Comparison of ENCODE assay signal across 14 cellular contexts in genomic region chr5:59180515-59180914, GRCh38.
DNase-seq lines count a peak whose midpoint lies in the region; ATAC-seq and TF ChIP-seq lines count a peak whose summit lies in the region.
"Had no signal": no experiment of that assay in that cellular context is flagged by ENCODE, and none has a peak within 500 bp of the region (broad histone marks: within the 10 kb centered on the region; RNA-seq: fewer than 3 reads in every experiment).

No MANE protein-coding gene starts in this region.

- H3K36me3 Mint-ChIP-seq in activated naive CD8-positive, alpha-beta T cell treated with anti-CD3 and anti-CD28 coated beads for 36 hours, result no peaks in the 10 kb centered on the region
- no peaks in the 10 kb centered on the region for H3K36me3 Mint-ChIP-seq in natural killer cell

- DNase-seq in SK-N-DZ (ENCODE audit: low spot score) (no peak), HPDE6-E6E7 (ENCODE audit: extremely low spot score) (no peak), natural killer cell (no peak)
- DNase-seq in activated naive CD8-positive, alpha-beta T cell treated with anti-CD3 and anti-CD28 coated beads for 36 hours, result no peak
- DNase-seq: adrenal gland, AML-193, foreskin keratinocyte, naive B cell, tibial artery had no signal

- H3K4me1 Mint-ChIP-seq in activated naive CD8-positive, alpha-beta T cell treated with anti-CD3 and anti-CD28 coated beads for 36 hours, result peaks cover 7% of the 10 kb centered on the region
- H3K4me1 Mint-ChIP-seq in natural killer cell, result peaks cover 0 to 9% of the 10 kb centered on the region in 2 donors

- H3K27ac Mint-ChIP-seq in activated naive CD8-positive, alpha-beta T cell treated with anti-CD3 and anti-CD28 coated beads for 36 hours, result no peak overlapping the region
- no peak overlapping the region for H3K27ac Mint-ChIP-seq in natural killer cell
- H3K27ac Mint-ChIP-seq: naive B cell had no signal

- no peaks in the 10 kb centered on the region for H3K9me3 Mint-ChIP-seq in activated naive CD8-positive, alpha-beta T cell treated with anti-CD3 and anti-CD28 coated beads for 36 hours
- no peaks in the 10 kb centered on the region for H3K9me3 Mint-ChIP-seq in natural killer cell
- H3K9me3 Mint-ChIP-seq: naive B cell had no signal

- H3K4me3 Mint-ChIP-seq in activated naive CD8-positive, alpha-beta T cell treated with anti-CD3 and anti-CD28 coated beads for 36 hours, result no peak overlapping the region
- no peak overlapping the region for H3K4me3 Mint-ChIP-seq in natural killer cell
- H3K4me3 Mint-ChIP-seq: naive B cell had no signal

- TF ChIP-seq CTCF in natural killer cell (IDR thresholded peaks at IDR 0.05), result no peak

- ATAC-seq in GM18508 (IDR thresholded peaks at IDR 0.05; ENCODE audit: insufficient read depth, unreplicated experiment), result peak; percentile 80
- peak; percentile 42 for ATAC-seq in GM19468 (IDR thresholded peaks at IDR 0.05; ENCODE audit: extremely low read depth, unreplicated experiment)
- ATAC-seq in HG02870 (IDR thresholded peaks at IDR 0.05; ENCODE audit: unreplicated experiment), result peak; percentile 89
- ATAC-seq in HG03460 (IDR thresholded peaks at IDR 0.05; ENCODE audit: unreplicated experiment), result peak; percentile 65
- ATAC-seq in natural killer cell, result no peak
- ATAC-seq: foreskin keratinocyte, Panc1 had no signal

- H3K27me3 Mint-ChIP-seq in activated naive CD8-positive, alpha-beta T cell treated with anti-CD3 and anti-CD28 coated beads for 36 hours, result no peaks in the 10 kb centered on the region
- no peaks in the 10 kb centered on the region for H3K27me3 Mint-ChIP-seq in natural killer cell (ENCODE audit: low read depth in 2 of 2)
- H3K27me3 Mint-ChIP-seq: naive B cell had no signal

- intact Hi-C loops in natural killer cell (cut with micrococcal nuclease), result no loop called here

Comparison
In these comparisons a context has a peak if more than half of its experiments do, and no peak if none do; other contexts are left out.
1. ATAC-seq: peak in GM18508 (single experiment), GM19468 (single experiment), HG02870 (single experiment) and HG03460 (single experiment); none in natural killer cell (0 of 3).